ENCODE assay signal across 11 cellular contexts in genomic region chr5:80871541-80871961, GRCh38.
DNase-seq lines count a peak whose midpoint lies in the region; ATAC-seq, FAIRE-seq and TF ChIP-seq lines count a peak whose summit lies in the region.
"Had no signal": no experiment of that assay in that cellular context is flagged by ENCODE, and none has a peak within 500 bp of the region (broad histone marks: within the 10 kb centered on the region; RNA-seq: fewer than 3 reads in every experiment).

No MANE protein-coding gene starts in this region.

- H3K4me1 ChIP-seq in HAP-1: no peaks in the 10 kb centered on the region; the same call in 1 of the 2 replicates

- H3K36me3 ChIP-seq in HAP-1 (replicated peaks): peaks cover 3% of the 10 kb centered on the region

- H3K9me3 ChIP-seq in HAP-1: no peaks in the 10 kb centered on the region

- no peaks in the 10 kb centered on the region for H3K27me3 ChIP-seq in HAP-1 (ENCODE audit: low read depth)

- ATAC-seq in activated CD4-positive, CD25-positive, alpha-beta regulatory T cell treated with anti-CD3 and anti-CD28 coated beads, Interleukin-2, amount 50 U/mL, for 24 hours: peak; percentile 61 to 77
- ATAC-seq in GM21619 (IDR thresholded peaks at IDR 0.05; ENCODE audit: unreplicated experiment): no peak
- ATAC-seq in GM18867 (IDR thresholded peaks at IDR 0.05; ENCODE audit: unreplicated experiment): no peak

- FAIRE-seq in RCC 7860 (lab: Jason Lieb, UNC): no peak

- TF ChIP-seq CTCF in cardiac fibroblast (IDR thresholded peaks at IDR 0.05; ENCODE audit: low read depth, low read length): no peak

- H3K4me3 ChIP-seq in cardiac fibroblast (replicated peaks in 1 of 2; ENCODE audit: low read depth in 2 of 2, low read length in 2 of 2): no peak overlapping the region
- no peak overlapping the region for H3K4me3 ChIP-seq in HAP-1

- in situ Hi-C loops in HAP-1 (cut with MboI; ENCODE audit: low sequenced_read_pairs): no loop called here

- DNase-seq in activated CD4-positive, CD25-positive, alpha-beta regulatory T cell (lab: John Stamatoyannopoulos, UW): no peak
- DNase-seq in RCC 7860 (ENCODE audit: low spot score) (peak; percentile 64), cardiac fibroblast (ENCODE audit: low read depth in 2 of 2) (peak; percentile 46 to 71), HAP-1 (ENCODE audit: low spot score in 2 of 2) (no peak)
- DNase-seq in stimulated activated CD4-positive, alpha-beta T cell treated with anti-CD3 and anti-CD28 coated beads, Interleukin-15, amount 100 ng/mL, for 48 hours (ENCODE audit: low read depth in 2 of 2): peak; percentile 38 to 39
- DNase-seq: activated naive CD8-positive, alpha-beta T cell treated with anti-CD3 and anti-CD28 coated beads, Interleukin-2, amount 10 ng/mL, durations not matched to agents 7 days and 5 days; NCI-H1105 treated with DMSO at 0.1 percent for 48 hours; Right ventricle myocardium superior had no signal

Comparison
In these comparisons a context has a peak if more than half of its experiments do, and no peak if none do; other contexts are left out.
1. ATAC-seq: peak in activated CD4-positive, CD25-positive, alpha-beta regulatory T cell treated with anti-CD3 and anti-CD28 coated beads, Interleukin-2, amount 50 U/mL, for 24 hours (2 of 2); none in GM21619 (single experiment) and GM18867 (single experiment).
2. DNase-seq: peak in RCC 7860 (single experiment), cardiac fibroblast (2 of 2) and stimulated activated CD4-positive, alpha-beta T cell treated with anti-CD3 and anti-CD28 coated beads, Interleukin-15, amount 100 ng/mL, for 48 hours (2 of 2); none in activated CD4-positive, CD25-positive, alpha-beta regulatory T cell (0 of 4) and HAP-1 (0 of 2).